In the genomic region with DNA sequence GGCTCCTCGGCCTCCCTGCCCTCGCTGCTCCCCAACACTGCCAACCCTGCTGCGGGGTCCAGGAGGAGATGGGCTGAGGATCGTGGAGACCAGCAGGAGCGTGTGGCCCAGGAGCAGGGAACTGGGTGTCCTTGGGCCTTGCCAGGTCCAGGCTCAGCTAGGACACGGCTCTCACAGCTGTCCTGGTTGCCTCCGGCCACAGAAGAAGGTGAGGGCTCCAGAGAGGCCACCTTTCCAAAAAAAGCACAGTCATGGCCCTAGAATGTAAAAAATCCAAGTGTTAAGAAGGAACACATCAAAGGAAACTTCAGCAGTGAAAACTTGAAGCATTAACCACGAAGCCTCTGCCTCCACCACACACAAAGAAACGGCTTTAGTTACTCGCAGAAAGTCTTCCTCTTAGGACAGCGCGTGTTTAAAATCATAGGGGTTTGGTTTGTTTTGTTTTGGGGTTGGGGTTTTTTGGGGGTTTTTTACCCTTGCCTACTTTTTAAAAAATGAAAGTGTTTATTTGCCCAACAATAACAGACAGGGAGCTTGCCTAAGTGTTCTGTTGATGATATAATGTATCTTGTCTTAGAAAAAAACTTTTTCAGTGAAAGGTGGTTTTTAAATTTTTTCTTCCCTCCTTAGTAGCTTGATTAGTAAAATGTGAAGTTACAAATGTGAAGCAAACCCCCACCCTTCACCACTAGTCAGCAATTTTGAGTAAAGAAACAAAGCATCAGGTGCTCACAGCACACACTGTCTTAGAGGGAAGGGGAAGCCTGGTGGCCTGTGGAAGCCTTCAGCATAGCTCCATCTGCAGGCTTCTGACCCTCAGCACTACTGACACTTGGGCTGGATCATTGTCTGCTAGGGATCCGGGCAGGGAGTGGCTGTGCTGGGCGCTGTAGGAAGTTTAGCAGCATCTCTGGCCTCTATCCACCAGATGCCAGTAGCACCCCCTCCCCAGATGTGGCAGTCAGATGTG, we compare ENCODE assay signal across 8 cellular contexts.
DNase-seq lines count a peak whose midpoint lies in the region; ATAC-seq lines count a peak whose summit lies in the region.

No MANE protein-coding gene starts in this region.

- DNase-seq in GDM1 (lab: John Stamatoyannopoulos, UW) (peak; percentile 56), MV-4-11 (lab: John Stamatoyannopoulos, UW) (peak; percentile 52), kidney tubule cell (ENCODE audit: low spot score) (peak; percentile 28), globus pallidus (ENCODE audit: low spot score) (no peak), D341Med (ENCODE audit: low spot score) (no peak), NCI-H1105 (lab: John Stamatoyannopoulos, UW) (no peak)

- peak; percentile 67 for ATAC-seq in GM21717 (IDR thresholded peaks at IDR 0.05; ENCODE audit: unreplicated experiment)

- H3K4me1 Mint-ChIP-seq in activated naive CD4-positive, alpha-beta T cell treated with anti-CD3 and anti-CD28 coated beads, Interleukin-2, amount 50 U/mL, for 24 hours, result peaks cover 69% of the 10 kb centered on the region

- peak overlapping the region; percentile 95 for H3K27ac Mint-ChIP-seq in activated naive CD4-positive, alpha-beta T cell treated with anti-CD3 and anti-CD28 coated beads, Interleukin-2, amount 50 U/mL, for 24 hours

- no peaks in the 10 kb centered on the region for H3K9me3 Mint-ChIP-seq in activated naive CD4-positive, alpha-beta T cell treated with anti-CD3 and anti-CD28 coated beads, Interleukin-2, amount 50 U/mL, for 24 hours

- H3K36me3 Mint-ChIP-seq in activated naive CD4-positive, alpha-beta T cell treated with anti-CD3 and anti-CD28 coated beads, Interleukin-2, amount 50 U/mL, for 24 hours, result peaks cover 25% of the 10 kb centered on the region

- H3K27me3 Mint-ChIP-seq in activated naive CD4-positive, alpha-beta T cell treated with anti-CD3 and anti-CD28 coated beads, Interleukin-2, amount 50 U/mL, for 24 hours, result no peaks in the 10 kb centered on the region

- peak overlapping the region; percentile 66 for H3K4me3 Mint-ChIP-seq in activated naive CD4-positive, alpha-beta T cell treated with anti-CD3 and anti-CD28 coated beads, Interleukin-2, amount 50 U/mL, for 24 hours

Comparison
In these comparisons a context has a peak if more than half of its experiments do, and no peak if none do; other contexts are left out.
1. DNase-seq: peak in GDM1 (single experiment), MV-4-11 (single experiment) and kidney tubule cell (single experiment); none in globus pallidus (single experiment), D341Med (single experiment) and NCI-H1105 (single experiment).